ENCODE assay signal across 8 cellular contexts in the genomic region with DNA sequence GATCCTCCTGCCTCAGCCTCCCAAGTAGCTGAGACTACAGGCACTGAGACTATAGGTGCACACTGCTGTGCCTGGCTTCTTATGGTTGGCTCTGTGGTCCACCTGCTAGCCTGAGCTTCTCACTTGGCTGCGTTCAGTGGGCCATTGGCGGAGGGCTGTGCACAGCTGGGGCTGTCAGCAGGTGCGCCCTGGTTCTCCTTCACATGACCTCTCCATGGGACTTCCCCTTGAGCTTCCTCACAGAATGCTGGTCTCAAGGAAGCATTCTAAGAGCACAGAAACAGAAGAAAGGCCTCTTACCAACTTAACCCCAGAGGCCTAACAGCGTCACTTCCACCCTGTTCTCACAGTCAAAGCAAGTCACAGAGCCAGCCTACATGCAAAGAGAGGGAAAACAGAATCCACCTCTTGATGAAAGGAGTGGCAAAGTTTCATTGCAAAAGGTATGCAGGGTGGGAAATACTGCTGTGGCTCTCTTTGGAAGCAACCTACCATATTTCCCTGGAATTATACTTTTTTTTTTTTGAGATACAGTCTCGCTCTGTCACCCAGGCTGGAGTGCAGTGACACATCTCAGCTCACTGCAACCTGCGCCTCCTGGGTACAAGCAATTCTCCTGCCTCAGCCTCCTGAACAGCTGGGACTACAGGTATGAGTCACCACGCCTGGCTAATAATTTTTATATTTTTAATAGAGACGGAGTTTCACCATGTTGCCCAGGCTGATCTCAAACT. TPM values are rescaled to one million over a fixed set of nuclear protein-coding genes. Genes with fewer than 3 reads are reported as not detected.
DNase-seq lines count a peak whose midpoint lies in the region; ATAC-seq and TF ChIP-seq lines count a peak whose summit lies in the region.

No MANE protein-coding gene starts in this region.

- DNase-seq in CD4-positive, CD25-positive, alpha-beta regulatory T cell: peak; percentile 27 to 77 (median 41)
- peak; percentile 23 for DNase-seq in activated CD4-positive, alpha-beta T cell treated with anti-CD3 and anti-CD28 coated beads, Interleukin-2, amount 50 U/mL, for 1 hour
- DNase-seq in brain microvascular endothelial cell (no peak), COLO829 (ENCODE audit: low spot score) (no peak), adrenal gland (no peak), SHP77 treated with DMSO at 0.1 percent for 48 hours (lab: John Stamatoyannopoulos, UW) (no peak)

- peaks cover 24% of the 10 kb centered on the region for H3K36me3 ChIP-seq in CD4-positive, CD25-positive, alpha-beta regulatory T cell (ENCODE audit: control insufficient read depth, insufficient read depth, low read length)
- H3K36me3 ChIP-seq in brain microvascular endothelial cell (replicated peaks) (peaks cover 9% of the 10 kb centered on the region), adrenal gland (replicated peaks in 1 of 2) (peaks cover 0 to 11% of the 10 kb centered on the region in 2 donors)

- peaks cover 20% of the 10 kb centered on the region for H3K4me1 ChIP-seq in CD4-positive, CD25-positive, alpha-beta regulatory T cell (ENCODE audit: control insufficient read depth, insufficient read depth, low read length, poor library complexity, severe bottlenecking)
- H3K4me1 ChIP-seq in adrenal gland (replicated peaks in 1 of 2): no peaks in the 10 kb centered on the region

- TF ChIP-seq CTCF in brain microvascular endothelial cell (IDR thresholded peaks at IDR 0.05; ENCODE audit: low read depth, low read length, missing control alignments): no peak
- no peak for TF ChIP-seq CTCF in adrenal gland (IDR thresholded peaks at IDR 0.05)

- H3K27me3 Mint-ChIP-seq in CD4-positive, CD25-positive, alpha-beta regulatory T cell: no peaks in the 10 kb centered on the region

- in situ Hi-C loops in brain microvascular endothelial cell (cut with HindIII; ENCODE audit: low pct_ligation_motif_present, low sequenced_read_pairs): no loop called here

- peak overlapping the region; percentile 69 for H3K27ac ChIP-seq in CD4-positive, CD25-positive, alpha-beta regulatory T cell (ENCODE audit: insufficient read depth, low read length, poor library complexity, severe bottlenecking)
- H3K27ac ChIP-seq in brain microvascular endothelial cell (no peak overlapping the region), adrenal gland (no peak overlapping the region)

- H3K9me3 ChIP-seq in CD4-positive, CD25-positive, alpha-beta regulatory T cell (ENCODE audit: control insufficient read depth in 2 of 2, low read length in 2 of 2): no peaks in the 10 kb centered on the region
- no peaks in the 10 kb centered on the region for H3K9me3 ChIP-seq in adrenal gland (replicated peaks in 1 of 3)

- peak overlapping the region; percentile 44 to 83 (median 51) for H3K4me3 Mint-ChIP-seq in CD4-positive, CD25-positive, alpha-beta regulatory T cell

- H3K27ac Mint-ChIP-seq in CD4-positive, CD25-positive, alpha-beta regulatory T cell: peak overlapping the region; percentile 89 to 92 (median 91)

- H3K27me3 ChIP-seq in CD4-positive, CD25-positive, alpha-beta regulatory T cell (ENCODE audit: control insufficient read depth, insufficient read depth, low read length): no peaks in the 10 kb centered on the region
- H3K27me3 ChIP-seq in brain microvascular endothelial cell (replicated peaks) (no peaks in the 10 kb centered on the region), adrenal gland (no peaks in the 10 kb centered on the region)

- ATAC-seq in CD4-positive, CD25-positive, alpha-beta regulatory T cell (ENCODE audit: low read depth in 2 of 2): peak; percentile 81 to 84
- ATAC-seq in HG02981 (IDR thresholded peaks at IDR 0.05; ENCODE audit: unreplicated experiment): peak; percentile 87

- peak overlapping the region; percentile 58 for H3K4me3 ChIP-seq in CD4-positive, CD25-positive, alpha-beta regulatory T cell (ENCODE audit: low read depth, low read length)
- H3K4me3 ChIP-seq in brain microvascular endothelial cell (ENCODE audit: low read depth, low read length) (no peak overlapping the region), adrenal gland (no peak overlapping the region)

- TF ChIP-seq POLR2A in GM19099 (IDR thresholded peaks at IDR 0.05; ENCODE audit: extremely low read depth, insufficient read length, low read depth): peak; percentile 57
- TF ChIP-seq POLR2A in adrenal gland (IDR thresholded peaks at IDR 0.05): no peak

- peaks cover 17 to 35% (median 23%) of the 10 kb centered on the region in 4 donors for H3K4me1 Mint-ChIP-seq in CD4-positive, CD25-positive, alpha-beta regulatory T cell

- intact Hi-C loops in adrenal gland (cut with DNase I): no loop called here

- no peaks in the 10 kb centered on the region for H3K9me3 Mint-ChIP-seq in CD4-positive, CD25-positive, alpha-beta regulatory T cell

- 89 to 94% (median 93%) methylated on average over 6 to 8 of the region's 8 CpGs for WGBS in adrenal gland, 4 donors

- peaks cover 16% of the 10 kb centered on the region for H3K36me3 Mint-ChIP-seq in CD4-positive, CD25-positive, alpha-beta regulatory T cell

RNA-seq across cellular contexts. Expression of a gene that starts 9.3 kb away (rescaled TPM):
- total RNA-seq in CD4-positive, CD25-positive, alpha-beta regulatory T cell: 14.7 TPM
- 10 to 100 TPM; 10.2 to 15.5 (median 10.9) TPM for polyA plus RNA-seq in CD4-positive, CD25-positive, alpha-beta regulatory T cell
- total RNA-seq in adrenal gland: 1 to 10 TPM; 1.5 to 6.6 (median 4.4) TPM
- 1 to 10 TPM; 2.5 to 4.4 (median 3.8) TPM for polyA plus RNA-seq in adrenal gland

RNA-seq across cellular contexts. Expression of a gene that starts 30.7 kb away (rescaled TPM):
- total RNA-seq in CD4-positive, CD25-positive, alpha-beta regulatory T cell: 47.8 TPM
- polyA plus RNA-seq in CD4-positive, CD25-positive, alpha-beta regulatory T cell: 10 to 100 TPM; 43.5 to 54.4 (median 46.0) TPM
- 10 to 100 TPM; 12.5 to 37.4 (median 17.8) TPM for total RNA-seq in adrenal gland
- 100 to 1,000 TPM in 2 of 3 donors, 10 to 100 TPM in 1; 39.7 to 157 (median 104) TPM for polyA plus RNA-seq in adrenal gland

RNA-seq across cellular contexts. Expression of a gene that starts 43.3 kb away (rescaled TPM):
- 34.9 TPM for total RNA-seq in CD4-positive, CD25-positive, alpha-beta regulatory T cell
- 1 to 10 TPM; 1.2 to 4.6 (median 1.7) TPM for polyA plus RNA-seq in CD4-positive, CD25-positive, alpha-beta regulatory T cell
- 10 to 100 TPM; 17.2 to 29.4 (median 24.0) TPM for total RNA-seq in adrenal gland
- 10 to 100 TPM; 18.0 to 37.3 (median 23.6) TPM for polyA plus RNA-seq in adrenal gland

Comparison
In these comparisons a context has a peak if more than half of its experiments do, and no peak if none do; other contexts are left out.
1. DNase-seq: peak in CD4-positive, CD25-positive, alpha-beta regulatory T cell (3 of 3) and activated CD4-positive, alpha-beta T cell treated with anti-CD3 and anti-CD28 coated beads, Interleukin-2, amount 50 U/mL, for 1 hour (single experiment); none in brain microvascular endothelial cell (single experiment), COLO829 (single experiment), adrenal gland (0 of 7) and SHP77 treated with DMSO at 0.1 percent for 48 hours (single experiment).